In the genomic region with DNA sequence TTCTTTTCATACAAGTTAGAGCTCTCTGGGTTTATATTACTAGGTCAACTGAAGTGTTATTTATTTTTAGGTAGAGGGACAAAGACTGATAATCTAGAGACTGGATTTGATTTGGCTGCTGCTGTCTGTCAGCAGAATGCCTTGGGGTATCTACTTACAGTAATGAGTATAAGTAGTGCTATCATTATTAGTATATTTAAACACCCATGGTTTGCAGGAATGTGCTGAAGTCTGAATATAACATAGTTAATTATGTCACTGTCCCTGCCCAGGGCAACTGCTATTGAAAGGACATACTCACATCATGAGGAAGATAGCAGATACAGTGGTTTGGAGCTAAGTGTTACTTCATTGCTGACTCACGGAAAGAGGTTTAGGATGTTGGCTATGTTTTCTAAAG, we compare ENCODE assay signal across 13 cellular contexts.
"Had no signal": no experiment of that assay in that cellular context is flagged by ENCODE, and none has a peak within 500 bp of the region (broad histone marks: within the 10 kb centered on the region; RNA-seq: fewer than 3 reads in every experiment).

No MANE protein-coding gene starts in this region.

- H3K9me3 ChIP-seq: ascending aorta, mucosa of descending colon, upper lobe of left lung had no signal

- H3K27ac ChIP-seq: ascending aorta, upper lobe of left lung, WERI-Rb-1 had no signal

- ATAC-seq: activated CD4-positive, alpha-beta T cell treated with anti-CD3 and anti-CD28 coated beads for 36 hours; activated T-cell treated with anti-CD3 and anti-CD28 coated beads, Interleukin-2, amount 50 U/mL, for 72 hours; effector memory CD8-positive, alpha-beta T cell; mucosa of descending colon had no signal

- H3K27me3 ChIP-seq: ascending aorta, upper lobe of left lung had no signal

- DNase-seq: activated CD4-positive, alpha-beta memory T cell treated with anti-CD3 and anti-CD28 coated beads, Interleukin-2, amount 10 ng/mL, durations not matched to agents 7 days and 5 days; activated CD4-positive, alpha-beta T cell treated with anti-CD3 and anti-CD28 coated beads for 36 hours; activated gamma-delta T cell treated with Interleukin-2 at 50 U/mL for 16 hours; activated naive CD8-positive, alpha-beta T cell treated with anti-CD3 and anti-CD28 coated beads, Interleukin-2, amount 10 ng/mL, durations not matched to agents 7 days and 5 days; activated T-cell treated with anti-CD3 and anti-CD28 coated beads, Interleukin-2, amount 50 U/mL, for 72 hours; effector memory CD8-positive, alpha-beta T cell; hippocampal formation; mucosa of descending colon; stimulated activated CD4-positive, alpha-beta T cell treated with anti-CD3 and anti-CD28 coated beads, Interleukin-15, amount 100 ng/mL, for 24 hours; stimulated activated CD4-positive, alpha-beta T cell treated with anti-CD3 and anti-CD28 coated beads, Interleukin-4, amount 100 ng/mL, for 24 hours; upper lobe of left lung; WERI-Rb-1 had no signal

- H3K4me1 ChIP-seq: ascending aorta, upper lobe of left lung had no signal

- H3K4me3 ChIP-seq: ascending aorta, mucosa of descending colon, upper lobe of left lung had no signal

- H3K36me3 ChIP-seq: ascending aorta, upper lobe of left lung, WERI-Rb-1 had no signal
